In genomic region chr9:119698535-119698934, GRCh38 we compare ENCODE assay signal across 19 cellular contexts.
"Had no signal": no experiment of that assay in that cellular context is flagged by ENCODE, and none has a peak within 500 bp of the region (broad histone marks: within the 10 kb centered on the region; RNA-seq: fewer than 3 reads in every experiment).

No MANE protein-coding gene starts in this region.

- DNase-seq: cortex of kidney; effector memory CD8-positive, alpha-beta T cell; foreskin fibroblast; gastrocnemius medialis; head of caudate nucleus; left ventricle myocardium superior; lower lobe of right lung; natural killer cell; right lobe of liver; small intestine; stimulated activated CD4-positive, alpha-beta T cell treated with anti-CD3 and anti-CD28 coated beads, Interleukin-15, amount 100 ng/mL, for 24 hours; stimulated activated CD4-positive, alpha-beta T cell treated with anti-CD3 and anti-CD28 coated beads, Interleukin-2, amount 100 ng/mL, for 48 hours; stimulated activated naive B cell treated with anti-CD40 and anti-IgM and Interleukin-4, amounts not matched to agents 10 μg/mL and 1 μg/mL and 100 μg/mL, for 72 hours; stomach; thyroid gland; trophoblast cell had no signal

- H3K4me1 ChIP-seq: gastrocnemius medialis, lower lobe of right lung, parathyroid adenoma, right lobe of liver, stomach, thyroid gland, vagina had no signal

- H3K4me3 ChIP-seq: gastrocnemius medialis, lower lobe of right lung, right lobe of liver, stomach, thyroid gland, vagina had no signal

- ATAC-seq: effector memory CD8-positive, alpha-beta T cell; gastrocnemius medialis; left ventricle myocardium superior; lower lobe of right lung; natural killer cell; right lobe of liver; stimulated activated naive B cell treated with anti-CD40 and anti-IgM and Interleukin-4, amounts not matched to agents 10 μg/mL and 1 μg/mL and 100 μg/mL, for 72 hours had no signal

- H3K27me3 Mint-ChIP-seq: effector memory CD8-positive, alpha-beta T cell had no signal

- H3K36me3 ChIP-seq: gastrocnemius medialis, lower lobe of right lung, right lobe of liver, stomach, thyroid gland, vagina had no signal

- H3K27ac ChIP-seq: gastrocnemius medialis, lower lobe of right lung, parathyroid adenoma, right lobe of liver, stomach, thyroid gland, vagina had no signal

- H3K27me3 ChIP-seq: gastrocnemius medialis, right lobe of liver, thyroid gland, vagina had no signal

- H3K4me3 Mint-ChIP-seq: effector memory CD8-positive, alpha-beta T cell; natural killer cell; stimulated activated naive B cell treated with anti-CD40 and anti-IgM and Interleukin-4, amounts not matched to agents 10 μg/mL and 1 μg/mL and 100 μg/mL, for 72 hours had no signal

- H3K27ac Mint-ChIP-seq: effector memory CD8-positive, alpha-beta T cell; natural killer cell; progenitor cell of endocrine pancreas; stimulated activated naive B cell treated with anti-CD40 and anti-IgM and Interleukin-4, amounts not matched to agents 10 μg/mL and 1 μg/mL and 100 μg/mL, for 72 hours had no signal

- H3K9me3 Mint-ChIP-seq: stimulated activated naive B cell treated with anti-CD40 and anti-IgM and Interleukin-4, amounts not matched to agents 10 μg/mL and 1 μg/mL and 100 μg/mL, for 72 hours had no signal

- H3K4me1 Mint-ChIP-seq: natural killer cell; stimulated activated naive B cell treated with anti-CD40 and anti-IgM and Interleukin-4, amounts not matched to agents 10 μg/mL and 1 μg/mL and 100 μg/mL, for 72 hours had no signal

- H3K9me3 ChIP-seq: gastrocnemius medialis, lower lobe of right lung, right lobe of liver, stomach, thyroid gland, vagina had no signal
